In genomic region chr2:44706584-44707553, GRCh38 we compare ENCODE assay signal across 18 cellular contexts.
A peak's percentile ranks its signal among the peaks of the same experiment; 100 is the strongest.
DNase-seq lines count a peak whose midpoint lies in the region; ATAC-seq and TF ChIP-seq lines count a peak whose summit lies in the region.
"Had no signal": no experiment of that assay in that cellular context is flagged by ENCODE, and none has a peak within 500 bp of the region (broad histone marks: within the 10 kb centered on the region; RNA-seq: fewer than 3 reads in every experiment).

No MANE protein-coding gene starts in this region.

- no peak for ATAC-seq in activated CD4-positive, alpha-beta T cell treated with anti-CD3 and anti-CD28 coated beads for 36 hours

- H3K9me3 ChIP-seq in tibial nerve = no peaks in the 10 kb centered on the region
- H3K9me3 ChIP-seq in Peyer's patch = no peaks in the 10 kb centered on the region
- H3K9me3 ChIP-seq: suprapubic skin had no signal

- H3K27ac ChIP-seq in caudate nucleus (ENCODE audit: low read depth, low read length) (peak overlapping the region; percentile 47), tibial nerve (no peak overlapping the region), Peyer's patch (no peak overlapping the region)
- H3K27ac ChIP-seq: suprapubic skin had no signal

- TF ChIP-seq EP300 in tibial nerve (IDR thresholded peaks at IDR 0.05) = no peak

- no peak overlapping the region for H3K4me3 Mint-ChIP-seq in activated CD4-positive, alpha-beta T cell treated with anti-CD3 and anti-CD28 coated beads for 36 hours

- CTCF ChIA-PET in activated CD4-positive, alpha-beta T cell treated with anti-CD3 and anti-CD28 coated beads for 36 hours (lab: Charles Lee) = no interaction called here

- H3K4me1 ChIP-seq in tibial nerve = peaks cover 0 to 3% (median 0%) of the 10 kb centered on the region in 4 donors
- H3K4me1 ChIP-seq in Peyer's patch = no peaks in the 10 kb centered on the region
- H3K4me1 ChIP-seq: suprapubic skin had no signal

- H3K27ac Mint-ChIP-seq in activated CD4-positive, alpha-beta T cell treated with anti-CD3 and anti-CD28 coated beads for 36 hours = no peak overlapping the region

- POLR2A ChIA-PET in activated CD4-positive, alpha-beta T cell treated with anti-CD3 and anti-CD28 coated beads for 36 hours (lab: Charles Lee) = no interaction called here

- H3K27me3 Mint-ChIP-seq in activated CD4-positive, alpha-beta T cell treated with anti-CD3 and anti-CD28 coated beads for 36 hours = no peaks in the 10 kb centered on the region
- H3K27me3 Mint-ChIP-seq: naive B cell had no signal

- peak; percentile 9 for DNase-seq in NCI-H82 (lab: John Stamatoyannopoulos, UW)
- DNase-seq in NCI-H82 treated with DMSO at 0.1 percent for 48 hours (lab: John Stamatoyannopoulos, UW; ENCODE audit: unreplicated experiment) = no peak
- DNase-seq in NCI-H2171 treated with DMSO at 0.1 percent for 48 hours (lab: John Stamatoyannopoulos, UW) = peak; percentile 83
- DNase-seq in caudate nucleus (lab: John Stamatoyannopoulos, UW) = peak in 2 of 61 donors; percentile 13 to 20
- no peak for DNase-seq in T-helper 9 cell
- DNase-seq in activated CD4-positive, alpha-beta T cell treated with anti-CD3 and anti-CD28 coated beads for 36 hours = no peak
- DNase-seq in tibial nerve (ENCODE audit: low spot score in 2 of 2) = no peak
- DNase-seq in Peyer's patch = no peak
- DNase-seq: 8988T; activated CD4-positive, alpha-beta T cell treated with anti-CD3 and anti-CD28 coated beads for 48 hours; islet precursor cell; Karpas-422; naive B cell; NCI-H1105 treated with DMSO at 0.1 percent for 48 hours; NCI-H526 treated with DMSO at 0.1 percent for 48 hours; small intestine; stimulated activated CD8-positive, alpha-beta memory T cell treated with anti-CD3 and anti-CD28 coated beads, Interleukin-4, amount 100 ng/mL, for 48 hours had no signal

- TF ChIP-seq CTCF in tibial nerve (IDR thresholded peaks at IDR 0.05) (no peak), Peyer's patch (IDR thresholded peaks at IDR 0.05) (no peak)

- 87% methylated on average over 13 of the region's 13 CpGs for WGBS in tibial nerve, 2 donors

- H3K27me3 ChIP-seq in tibial nerve (no peaks in the 10 kb centered on the region), Peyer's patch (no peaks in the 10 kb centered on the region)
- H3K27me3 ChIP-seq: suprapubic skin had no signal

- H3K4me3 ChIP-seq in tibial nerve (no peak overlapping the region), Peyer's patch (no peak overlapping the region)
- H3K4me3 ChIP-seq: suprapubic skin had no signal

- H3K9me3 Mint-ChIP-seq in activated CD4-positive, alpha-beta T cell treated with anti-CD3 and anti-CD28 coated beads for 36 hours (ENCODE audit: low read depth) = no peaks in the 10 kb centered on the region

- peaks cover 3% of the 10 kb centered on the region for H3K36me3 Mint-ChIP-seq in activated CD4-positive, alpha-beta T cell treated with anti-CD3 and anti-CD28 coated beads for 36 hours (ENCODE audit: low read depth)
- H3K36me3 Mint-ChIP-seq: naive B cell had no signal

- H3K36me3 ChIP-seq in tibial nerve = no peaks in the 10 kb centered on the region
- H3K36me3 ChIP-seq in Peyer's patch = no peaks in the 10 kb centered on the region
- H3K36me3 ChIP-seq: suprapubic skin had no signal

- intact Hi-C loops in activated CD4-positive, alpha-beta T cell treated with anti-CD3 and anti-CD28 coated beads for 36 hours (cut with DNase I, micrococcal nuclease) = no loop called here

- H3K4me1 Mint-ChIP-seq in activated CD4-positive, alpha-beta T cell treated with anti-CD3 and anti-CD28 coated beads for 36 hours = peaks cover 8% of the 10 kb centered on the region

- TF ChIP-seq POLR2A in tibial nerve (IDR thresholded peaks at IDR 0.05) (no peak), Peyer's patch (IDR thresholded peaks at IDR 0.05) (no peak)

Comparison
In these comparisons a context has a peak if more than half of its experiments do, and no peak if none do; other contexts are left out.
1. DNase-seq: peak in NCI-H82 (single experiment) and NCI-H2171 treated with DMSO at 0.1 percent for 48 hours (single experiment); none in NCI-H82 treated with DMSO at 0.1 percent for 48 hours (single experiment), T-helper 9 cell (single experiment), activated CD4-positive, alpha-beta T cell treated with anti-CD3 and anti-CD28 coated beads for 36 hours (single experiment), tibial nerve (0 of 2) and Peyer's patch (0 of 3).